In the genomic region with DNA sequence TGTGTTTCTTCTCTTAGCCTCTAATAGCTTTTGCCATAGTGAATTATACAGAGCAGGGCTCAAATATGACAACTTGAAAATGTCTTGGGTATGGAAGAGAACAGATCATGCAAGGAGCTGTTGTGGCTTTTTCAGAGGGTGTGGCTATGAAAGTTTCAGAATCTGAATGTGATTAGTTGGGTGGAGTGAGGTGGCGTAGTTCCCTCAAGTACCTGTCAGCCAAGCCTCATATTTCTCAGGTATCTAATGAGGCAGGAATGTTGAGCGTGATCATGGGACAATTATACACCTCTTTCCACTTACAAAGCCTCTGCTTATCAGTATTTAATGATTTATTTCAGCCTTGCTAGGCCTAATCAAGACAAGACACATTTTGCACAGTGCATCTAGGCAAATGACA, we compare ENCODE assay signal across 16 cellular contexts.
DNase-seq lines count a peak whose midpoint lies in the region; ATAC-seq, FAIRE-seq and TF ChIP-seq lines count a peak whose summit lies in the region.
"Had no signal": no experiment of that assay in that cellular context is flagged by ENCODE, and none has a peak within 500 bp of the region (broad histone marks: within the 10 kb centered on the region; RNA-seq: fewer than 3 reads in every experiment).

No MANE protein-coding gene starts in this region.

- in situ Hi-C loops in IMR-90 (cut with MboI; ENCODE audit: low sequenced_read_pairs), result no loop called here

- H2AK9ac ChIP-seq in IMR-90 (replicated peaks; ENCODE audit: low read depth, low read length, poor library complexity), result no peak overlapping the region

- H2BK5ac ChIP-seq in IMR-90 (ENCODE audit: low read depth, low read length, poor library complexity, severe bottlenecking), result peak overlapping the region; percentile 1

- H3K9me3 ChIP-seq in IMR-90 (ENCODE audit: control insufficient read depth, insufficient read depth, low read length), result no peaks in the 10 kb centered on the region
- no peaks in the 10 kb centered on the region for H3K9me3 ChIP-seq in small intestine (ENCODE audit: control insufficient read depth, low read depth)

- no peaks in the 10 kb centered on the region for H4K20me1 ChIP-seq in IMR-90 (ENCODE audit: insufficient read depth, low read length)

- peaks cover 4% of the 10 kb centered on the region for H3K9me1 ChIP-seq in IMR-90 (ENCODE audit: insufficient read depth, low read length)

- H3K27ac ChIP-seq in IMR-90 (ENCODE audit: insufficient read depth, low read length) (no peak overlapping the region), small intestine (ENCODE audit: low read depth in 1 of 2, low read length in 1 of 2) (no peak overlapping the region)

- H2BK15ac ChIP-seq in IMR-90 (ENCODE audit: low read depth, low read length), result no peak overlapping the region

- H3K27me3 ChIP-seq in IMR-90 (ENCODE audit: control insufficient read depth, insufficient read depth, low read length) (no peaks in the 10 kb centered on the region), small intestine (ENCODE audit: control insufficient read depth in 2 of 2, insufficient read depth in 2 of 2, low read length in 2 of 2) (no peaks in the 10 kb centered on the region)

- DNase-seq in IMR-90, result no peak
- DNase-seq in epithelial cell of esophagus (ENCODE audit: low read depth), result peak; percentile 94
- peak; percentile 39 for DNase-seq in left kidney (ENCODE audit: low read depth, low spot score)
- DNase-seq in small intestine, result peak; percentile 82
- DNase-seq in UCSD-AML1 (lab: John Stamatoyannopoulos, UW; ENCODE audit: unreplicated experiment), result no peak
- no peak for DNase-seq in NCI-H69 (lab: John Stamatoyannopoulos, UW)
- no peak for DNase-seq in activated T-cell treated with anti-CD3 and anti-CD28 coated beads, Interleukin-2, amount 50 U/mL, for 1 hour
- no peak for DNase-seq in activated T-cell treated with anti-CD3 and anti-CD28 coated beads for 4 hours
- DNase-seq: AML-193, Caco-2, NCI-H1417 treated with DMSO at 0.1 percent for 48 hours, NCI-H2029, NCI-H510A, SIG-M5 had no signal

- dilution Hi-C loops in IMR-90 (cut with HindIII; ENCODE audit: low sequenced_read_pairs, unreplicated experiment), result no loop called here

- no peaks in the 10 kb centered on the region for H3K79me1 ChIP-seq in IMR-90 (ENCODE audit: low read depth in 1 of 2, low read length in 2 of 2)

- FAIRE-seq in small intestine (lab: Jason Lieb, UNC), result no peak
- FAIRE-seq: GM12891 had no signal

- POLR2A ChIA-PET in IMR-90 (lab: Charles Lee; ENCODE audit: unreplicated experiment), result interaction anchor here (0.6 kb wide), 1 partner anchor 8 kb away, joined by 3 read pairs; no protein-coding TSS in a partner anchor

- no peak for TF ChIP-seq POLR2A in IMR-90 (IDR thresholded peaks at IDR 0.05; ENCODE audit: low read depth, low read length)

- H2BK20ac ChIP-seq in IMR-90 (ENCODE audit: low read depth, low read length), result no peak overlapping the region

- H3K4me3 ChIP-seq in IMR-90 (ENCODE audit: insufficient read depth, low read depth, low read length), result no peak overlapping the region
- no peak overlapping the region for H3K4me3 ChIP-seq in epithelial cell of esophagus (ENCODE audit: low read length)
- no peak overlapping the region for H3K4me3 ChIP-seq in small intestine (ENCODE audit: low read depth in 1 of 2, low read length in 2 of 2)
- H3K4me3 ChIP-seq: GM23338 had no signal

- TF ChIP-seq CTCF in IMR-90 (conservative IDR thresholded peaks at IDR 0.05; ENCODE audit: low read depth, low read length) (no peak), epithelial cell of esophagus (IDR thresholded peaks at IDR 0.05; ENCODE audit: insufficient read depth, low read depth, low read length, missing control alignments) (no peak)

- peak overlapping the region; percentile 46; the same call in 1 of the 2 replicates for H4K5ac ChIP-seq in IMR-90 (ENCODE audit: low read depth, low read length)

- 0 out of 2 replicates have a peak overlapping the region, but pooled peaks have one; percentile 2 for H3K14ac ChIP-seq in IMR-90 (replicated peaks; ENCODE audit: low read depth, low read length)

- peak overlapping the region; percentile 35; the same call in 1 of the 2 replicates for H3K18ac ChIP-seq in IMR-90 (ENCODE audit: low read depth, low read length)

- H3K4me2 ChIP-seq in IMR-90 (ENCODE audit: low read depth, low read length), result no peak overlapping the region
- H3K4me2 ChIP-seq: GM23338 had no signal

- CTCF ChIA-PET in IMR-90 (lab: Yijun Ruan, JAX), result no interaction called here

- no peak for ATAC-seq in IMR-90 (ENCODE audit: low read depth)
- ATAC-seq: GM23338 had no signal

- H3K4me1 ChIP-seq in IMR-90 (ENCODE audit: control insufficient read depth, insufficient read depth, low read length) (peaks cover 5% of the 10 kb centered on the region), small intestine (ENCODE audit: control insufficient read depth in 2 of 2, insufficient read depth in 1 of 2, low read depth in 1 of 2, low read length in 1 of 2) (peaks cover 0 to 6% of the 10 kb centered on the region in 2 donors)

- H4K8ac ChIP-seq in IMR-90 (ENCODE audit: low read depth in 2 of 2, low read length in 2 of 2), result peak overlapping the region in 1 of 2 experiments; percentile 42; a peak in 1 of 4 replicates

- no peak overlapping the region for H3K23ac ChIP-seq in IMR-90 (ENCODE audit: low read depth, low read length)

- WGBS in IMR-90 (ENCODE audit: extremely low coverage in 2 of 2, insufficient read length in 1 of 2), 2 experiments, result no CpG with 5 or more reads among the region's 2 CpGs
- 15 to 68% (median 50%) methylated on average over 2 of the region's 2 CpGs for WGBS in small intestine, 3 donors

- H3K36me3 ChIP-seq in IMR-90 (ENCODE audit: control insufficient read depth, insufficient read depth, low read length), result no peaks in the 10 kb centered on the region
- no peaks in the 10 kb centered on the region for H3K36me3 ChIP-seq in small intestine (ENCODE audit: control insufficient read depth in 2 of 2, insufficient read depth in 2 of 2, low read length in 2 of 2)

- no peak overlapping the region for H2BK120ac ChIP-seq in IMR-90 (ENCODE audit: low read depth, low read length)

- no peak overlapping the region for H2AK5ac ChIP-seq in IMR-90 (ENCODE audit: low read depth, low read length)

- BruUV-seq in IMR-90 (replicated peaks; lab: Mats Ljungman, UMichigan), result no TSS peak

- no peak overlapping the region for H2AFZ ChIP-seq in IMR-90 (replicated peaks; ENCODE audit: low read length, poor library complexity)
- H2AFZ ChIP-seq: GM23338 had no signal

- H3K56ac ChIP-seq in IMR-90 (ENCODE audit: extremely low read depth, insufficient read depth, low read length), result no peak overlapping the region

- H3K4ac ChIP-seq in IMR-90 (ENCODE audit: low read depth, low read length), result peak overlapping the region; percentile 23; the same call in 1 of the 2 replicates

- peak overlapping the region; percentile 19; the same call in 1 of the 2 replicates for H4K91ac ChIP-seq in IMR-90 (ENCODE audit: insufficient read depth, low read depth, low read length)

- no peak overlapping the region for H3K9ac ChIP-seq in IMR-90 (ENCODE audit: low read depth, low read length)

- intact Hi-C loops in IMR-90 (cut with micrococcal nuclease), result loop anchor here (10.0 kb wide), 1 partner anchor 210 kb away; no protein-coding TSS in a partner anchor

- no peak for TF ChIP-seq RAD21 in IMR-90 (IDR thresholded peaks at IDR 0.05; ENCODE audit: low read length)

TF ChIP-seq in IMR-90, 13 proteins besides CTCF, POLR2A, EP300 and RAD21:
- TF ChIP-seq CHD1 (IDR thresholded peaks at IDR 0.05; ENCODE audit: low read depth, low read length), result no peak
- TF ChIP-seq, protein P1, sequence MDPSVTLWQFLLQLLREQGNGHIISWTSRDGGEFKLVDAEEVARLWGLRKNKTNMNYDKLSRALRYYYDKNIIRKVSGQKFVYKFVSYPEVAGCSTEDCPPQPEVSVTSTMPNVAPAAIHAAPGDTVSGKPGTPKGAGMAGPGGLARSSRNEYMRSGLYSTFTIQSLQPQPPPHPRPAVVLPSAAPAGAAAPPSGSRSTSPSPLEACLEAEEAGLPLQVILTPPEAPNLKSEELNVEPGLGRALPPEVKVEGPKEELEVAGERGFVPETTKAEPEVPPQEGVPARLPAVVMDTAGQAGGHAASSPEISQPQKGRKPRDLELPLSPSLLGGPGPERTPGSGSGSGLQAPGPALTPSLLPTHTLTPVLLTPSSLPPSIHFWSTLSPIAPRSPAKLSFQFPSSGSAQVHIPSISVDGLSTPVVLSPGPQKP (IDR thresholded peaks at IDR 0.05; ENCODE audit: borderline replicate concordance, low read depth, low read length), result no peak
- no peak for TF ChIP-seq MAZ (IDR thresholded peaks at IDR 0.05; ENCODE audit: borderline replicate concordance, low read depth, low read length)
- TF ChIP-seq RFX5 (IDR thresholded peaks at IDR 0.05; ENCODE audit: low read depth, low read length), result no peak
- TF ChIP-seq FOS (IDR thresholded peaks at IDR 0.05; ENCODE audit: low read depth, low read length), result no peak
- no peak for TF ChIP-seq RCOR1 (IDR thresholded peaks at IDR 0.05; ENCODE audit: insufficient replicate concordance, low read length)
- TF ChIP-seq, protein P2, sequence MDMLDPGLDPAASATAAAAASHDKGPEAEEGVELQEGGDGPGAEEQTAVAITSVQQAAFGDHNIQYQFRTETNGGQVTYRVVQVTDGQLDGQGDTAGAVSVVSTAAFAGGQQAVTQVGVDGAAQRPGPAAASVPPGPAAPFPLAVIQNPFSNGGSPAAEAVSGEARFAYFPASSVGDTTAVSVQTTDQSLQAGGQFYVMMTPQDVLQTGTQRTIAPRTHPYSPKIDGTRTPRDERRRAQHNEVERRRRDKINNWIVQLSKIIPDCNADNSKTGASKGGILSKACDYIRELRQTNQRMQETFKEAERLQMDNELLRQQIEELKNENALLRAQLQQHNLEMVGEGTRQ (IDR thresholded peaks at IDR 0.05; ENCODE audit: low read depth, low read length), result no peak
- TF ChIP-seq CEBPB (IDR thresholded peaks at IDR 0.05; ENCODE audit: low read depth, low read length), result no peak
- no peak for TF ChIP-seq MAFK (IDR thresholded peaks at IDR 0.05; ENCODE audit: low read depth, low read length)
- no peak for TF ChIP-seq SMC3 (IDR thresholded peaks at IDR 0.05; ENCODE audit: low read depth, low read length)
- no peak for TF ChIP-seq BHLHE40 (IDR thresholded peaks at IDR 0.05; ENCODE audit: low read depth, low read length)
- TF ChIP-seq MXI1 (IDR thresholded peaks at IDR 0.05; ENCODE audit: borderline replicate concordance, low read depth, low read length), result no peak
- no peak for TF ChIP-seq NFE2L2 (IDR thresholded peaks at IDR 0.05; ENCODE audit: low read depth, low read length)
TF ChIP-seq in IMR-90: peak in this region for 0.

Comparison
In these comparisons a context has a peak if more than half of its experiments do, and no peak if none do; other contexts are left out.
1. DNase-seq: peak in epithelial cell of esophagus (single experiment), left kidney (single experiment) and small intestine (single experiment); none in IMR-90 (single experiment), UCSD-AML1 (single experiment), NCI-H69 (single experiment), activated T-cell treated with anti-CD3 and anti-CD28 coated beads, Interleukin-2, amount 50 U/mL, for 1 hour (single experiment) and activated T-cell treated with anti-CD3 and anti-CD28 coated beads for 4 hours (single experiment).